In the genomic region with DNA sequence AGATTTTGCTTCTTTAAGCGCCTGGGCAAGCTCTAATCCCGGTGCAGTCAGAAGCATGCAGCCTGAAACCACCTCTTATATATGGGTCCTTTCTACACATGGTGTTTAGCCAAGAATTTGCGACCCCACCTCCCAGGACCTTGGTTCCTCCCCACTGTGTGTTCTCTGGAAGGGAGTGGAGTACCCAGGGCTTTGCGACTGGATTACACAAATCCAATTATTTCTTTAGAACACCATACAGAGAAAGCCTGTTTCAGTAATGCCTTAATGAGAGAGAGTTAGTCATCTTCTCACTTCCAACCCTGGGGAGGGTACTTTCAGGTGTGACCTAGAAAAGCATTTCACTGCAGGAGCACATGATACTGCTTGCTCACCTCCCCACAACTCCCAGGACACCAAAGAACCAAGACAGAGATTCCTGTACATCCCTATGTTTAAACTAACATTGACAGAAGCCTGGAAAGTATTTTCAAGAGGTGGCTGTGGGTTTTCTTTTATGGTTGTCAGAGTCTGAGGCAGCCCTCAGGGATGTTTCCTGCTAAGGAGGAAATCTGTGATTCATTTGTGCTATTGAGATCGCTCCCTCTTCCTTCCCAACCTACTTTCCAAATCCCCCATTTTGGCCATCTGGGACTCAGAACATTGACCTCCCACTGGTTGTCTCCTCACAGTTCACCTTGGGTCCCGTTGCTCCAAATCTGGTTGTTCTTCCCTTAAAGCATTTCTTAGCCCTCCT, we compare ENCODE assay signal across 16 cellular contexts. TPM values are rescaled to one million over a fixed set of nuclear protein-coding genes. Genes with fewer than 3 reads are reported as not detected.
A peak's percentile ranks its signal among the peaks of the same experiment; 100 is the strongest.
DNase-seq lines count a peak whose midpoint lies in the region; ATAC-seq, FAIRE-seq and TF ChIP-seq lines count a peak whose summit lies in the region.
"Had no signal": no experiment of that assay in that cellular context is flagged by ENCODE, and none has a peak within 500 bp of the region (broad histone marks: within the 10 kb centered on the region; RNA-seq: fewer than 3 reads in every experiment).

Gene CAPN14, minus strand, starts transcription at position 51 of the 736 bp plus-strand sequence. CDS start 12,068 bp downstream, outside the sequence.

- H3K27me3 Mint-ChIP-seq in activated B cell treated with CpG ODN at 0.5 μM for 24 hours (no peaks in the 10 kb centered on the region), nephron progenitor cell (ENCODE audit: low read depth, poor library complexity) (peaks cover 17% of the 10 kb centered on the region)

- no peaks in the 10 kb centered on the region for H3K36me3 Mint-ChIP-seq in activated B cell treated with CpG ODN at 0.5 μM for 24 hours (ENCODE audit: low read depth)
- H3K36me3 Mint-ChIP-seq in nephron progenitor cell (ENCODE audit: low read depth) = no peaks in the 10 kb centered on the region

- H3K4me1 Mint-ChIP-seq in activated B cell treated with CpG ODN at 0.5 μM for 24 hours = peaks cover 95% of the 10 kb centered on the region
- H3K4me1 Mint-ChIP-seq in nephron progenitor cell = peaks cover 37% of the 10 kb centered on the region

- H3K9me3 Mint-ChIP-seq in activated B cell treated with CpG ODN at 0.5 μM for 24 hours = no peaks in the 10 kb centered on the region
- no peaks in the 10 kb centered on the region for H3K9me3 Mint-ChIP-seq in nephron progenitor cell

- WGBS in right cardiac atrium = 70% methylated on average over 6 of the region's 6 CpGs

- no peak within 1 kb of the TSS for H3K4me3 ChIP-seq in right cardiac atrium (ENCODE audit: low read length)
- H3K4me3 ChIP-seq: body of pancreas, dorsolateral prefrontal cortex, HAP-1, upper lobe of left lung had no signal

- DNase-seq in D721Med (ENCODE audit: insufficient read length, low spot score) = peak; percentile 48
- no peak for DNase-seq in activated B cell treated with CpG ODN at 0.5 μM for 24 hours
- no peak for DNase-seq in nephron progenitor cell
- no peak for DNase-seq in NCI-H524 (lab: John Stamatoyannopoulos, UW)
- no peak for DNase-seq in right cardiac atrium
- DNase-seq in stimulated activated CD4-positive, alpha-beta T cell treated with anti-CD3 and anti-CD28 coated beads, Interleukin-2, amount 100 ng/mL, for 24 hours = no peak
- DNase-seq: body of pancreas; DMS79 treated with DMSO at 0.1 percent for 48 hours; dorsolateral prefrontal cortex; NCI-H1105; stimulated activated CD4-positive, alpha-beta T cell treated with anti-CD3 and anti-CD28 coated beads, Interleukin-4, amount 100 ng/mL, for 4 hours; upper lobe of left lung had no signal

- H3K4me1 ChIP-seq in right cardiac atrium (ENCODE audit: control insufficient read depth, insufficient read depth, low read length) = no peaks in the 10 kb centered on the region
- H3K4me1 ChIP-seq: body of pancreas, HAP-1 had no signal

- POLR2A ChIA-PET in activated B cell treated with CpG ODN at 0.5 μM for 24 hours (lab: Charles Lee) = interaction anchor here (0.6 to 3.5 kb wide), 5 partner anchors 16 to 82 kb away, joined by 3 to 30 read pairs (median 5); partner anchors contain the start of gene EHD3

- intact Hi-C loops in activated B cell treated with CpG ODN at 0.5 μM for 24 hours (cut with micrococcal nuclease) (loop anchor here (1.0 to 5.0 kb wide), 4 partner anchors 9 to 985 kb away; partner anchors contain the start of genes GALNT14 and LBH), right cardiac atrium (cut with DNase I) (no loop called here)

- CTCF ChIA-PET in activated B cell treated with CpG ODN at 0.5 μM for 24 hours (lab: Charles Lee) = interaction anchor here (1.1 to 2.2 kb wide), 4 partner anchors 38 to 116 kb away, joined by 4 to 10 read pairs (median 5); no protein-coding TSS in a partner anchor

- H3K27ac ChIP-seq in right cardiac atrium (ENCODE audit: low read length) = no peak within 1 kb of the TSS
- H3K27ac ChIP-seq: body of pancreas, dorsolateral prefrontal cortex, upper lobe of left lung had no signal

- no peak for FAIRE-seq in D721Med (lab: Jason Lieb, UNC)
- FAIRE-seq: TTC549 had no signal

- H3K27ac Mint-ChIP-seq in activated B cell treated with CpG ODN at 0.5 μM for 24 hours (peak within 1 kb of the TSS; percentile 99), nephron progenitor cell (peak within 1 kb of the TSS; percentile 33)

- H3K4me3 Mint-ChIP-seq in activated B cell treated with CpG ODN at 0.5 μM for 24 hours (peak within 1 kb of the TSS; percentile 60), nephron progenitor cell (no peak within 1 kb of the TSS)

- H3K9me3 ChIP-seq in right cardiac atrium (ENCODE audit: control insufficient read depth, low read length) = no peaks in the 10 kb centered on the region
- H3K9me3 ChIP-seq: body of pancreas, HAP-1, upper lobe of left lung had no signal

- TF ChIP-seq CTCF in D721Med (IDR thresholded peaks at IDR 0.05; ENCODE audit: insufficient read depth, missing control alignments) (no peak), activated B cell treated with CpG ODN at 0.5 μM for 24 hours (IDR thresholded peaks at IDR 0.05) (no peak), nephron progenitor cell (IDR thresholded peaks at IDR 0.05) (no peak)

- H3K27me3 ChIP-seq in right cardiac atrium (ENCODE audit: control insufficient read depth, insufficient read depth) = no peaks in the 10 kb centered on the region
- H3K27me3 ChIP-seq: body of pancreas, dorsolateral prefrontal cortex, upper lobe of left lung had no signal

- ATAC-seq in GM19395 (IDR thresholded peaks at IDR 0.05; ENCODE audit: unreplicated experiment) (peak; percentile 25), activated B cell treated with CpG ODN at 0.5 μM for 24 hours (ENCODE audit: low read depth) (peak; percentile 6), right cardiac atrium (no peak), GM19397 (IDR thresholded peaks at IDR 0.05; ENCODE audit: unreplicated experiment) (no peak)
- ATAC-seq: body of pancreas had no signal

RNA-seq across cellular contexts. Expression of gene CAPN14, which starts in this region (rescaled TPM):
- total RNA-seq in activated B cell treated with CpG ODN at 0.5 μM for 24 hours = 2.4 and 3.3 TPM in 2 replicates
- total RNA-seq in right cardiac atrium = under 1 TPM; 0.08 to 0.18 (median 0.10) TPM
- polyA plus RNA-seq in right cardiac atrium = 0.07 TPM
- total RNA-seq: body of pancreas had no signal

Comparison
In these comparisons a context has a peak if more than half of its experiments do, and no peak if none do; other contexts are left out.
1. ATAC-seq: peak in GM19395 (single experiment) and activated B cell treated with CpG ODN at 0.5 μM for 24 hours (single experiment); none in right cardiac atrium (0 of 2) and GM19397 (single experiment).